1 cellular context compared by ENCODE assay signal in the genomic region with DNA sequence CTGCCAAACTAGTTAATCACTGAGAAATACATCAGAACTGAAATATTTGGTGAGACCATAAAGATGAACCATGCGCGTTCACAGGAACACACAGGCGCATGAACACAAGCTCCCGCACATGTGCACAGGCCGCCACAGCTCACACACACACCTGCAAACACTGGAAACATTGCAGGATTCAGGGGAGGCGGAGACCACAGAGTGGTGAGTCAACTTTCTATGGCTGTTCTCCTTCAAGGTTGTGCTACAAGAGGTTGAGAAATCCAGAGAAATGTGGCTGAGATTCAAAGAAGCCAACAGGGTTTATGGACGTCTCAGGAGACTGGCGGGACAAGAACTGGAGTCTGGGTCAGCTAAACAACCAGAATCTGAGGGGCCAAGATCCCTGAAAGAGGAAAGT.
TF ChIP-seq lines count a peak whose summit lies in the region.

No MANE protein-coding gene starts in this region.

TF ChIP-seq in H1, 55 proteins besides CTCF, POLR2A, EP300 and RAD21 (continued from another document):
- TF ChIP-seq, protein P1, sequence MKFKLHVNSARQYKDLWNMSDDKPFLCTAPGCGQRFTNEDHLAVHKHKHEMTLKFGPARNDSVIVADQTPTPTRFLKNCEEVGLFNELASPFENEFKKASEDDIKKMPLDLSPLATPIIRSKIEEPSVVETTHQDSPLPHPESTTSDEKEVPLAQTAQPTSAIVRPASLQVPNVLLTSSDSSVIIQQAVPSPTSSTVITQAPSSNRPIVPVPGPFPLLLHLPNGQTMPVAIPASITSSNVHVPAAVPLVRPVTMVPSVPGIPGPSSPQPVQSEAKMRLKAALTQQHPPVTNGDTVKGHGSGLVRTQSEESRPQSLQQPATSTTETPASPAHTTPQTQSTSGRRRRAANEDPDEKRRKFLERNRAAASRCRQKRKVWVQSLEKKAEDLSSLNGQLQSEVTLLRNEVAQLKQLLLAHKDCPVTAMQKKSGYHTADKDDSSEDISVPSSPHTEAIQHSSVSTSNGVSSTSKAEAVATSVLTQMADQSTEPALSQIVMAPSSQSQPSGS (IDR thresholded peaks at IDR 0.05; ENCODE audit: low read length): no peak
- TF ChIP-seq ZNF274 (IDR thresholded peaks at IDR 0.05; ENCODE audit: borderline replicate concordance, extremely low read depth, low read length): no peak
- no peak for TF ChIP-seq EZH2 (IDR thresholded peaks at IDR 0.05; ENCODE audit: low read depth, low read length, severe bottlenecking)
- no peak for TF ChIP-seq CTBP2 (IDR thresholded peaks at IDR 0.05; ENCODE audit: borderline replicate concordance, insufficient read depth, insufficient read length, low read length)
- no peak for TF ChIP-seq SRF (IDR thresholded peaks at IDR 0.05; ENCODE audit: low read depth, low read length)
- no peak for TF ChIP-seq ATF3 (IDR thresholded peaks at IDR 0.05; ENCODE audit: insufficient read depth, low read depth, low read length)
- TF ChIP-seq TBP (IDR thresholded peaks at IDR 0.05; ENCODE audit: low read depth, low read length): no peak
- TF ChIP-seq POU5F1 (IDR thresholded peaks at IDR 0.05; ENCODE audit: low read depth, low read length): no peak
- no peak for TF ChIP-seq SAP30 (IDR thresholded peaks at IDR 0.05; ENCODE audit: insufficient read depth, insufficient replicate concordance, low read length)
- TF ChIP-seq JUN (IDR thresholded peaks at IDR 0.05; ENCODE audit: low read depth, low read length): no peak
- TF ChIP-seq CREB1 (IDR thresholded peaks at IDR 0.05): no peak
- no peak for TF ChIP-seq CBX5 (IDR thresholded peaks at IDR 0.05; ENCODE audit: low read depth, low read length)
- TF ChIP-seq SIX5 (IDR thresholded peaks at IDR 0.05; ENCODE audit: low read depth, low read length): no peak
- TF ChIP-seq TCF12 (IDR thresholded peaks at IDR 0.05; ENCODE audit: low read depth, low read length): no peak
